11 cellular contexts compared by ENCODE assay signal in the genomic region with DNA sequence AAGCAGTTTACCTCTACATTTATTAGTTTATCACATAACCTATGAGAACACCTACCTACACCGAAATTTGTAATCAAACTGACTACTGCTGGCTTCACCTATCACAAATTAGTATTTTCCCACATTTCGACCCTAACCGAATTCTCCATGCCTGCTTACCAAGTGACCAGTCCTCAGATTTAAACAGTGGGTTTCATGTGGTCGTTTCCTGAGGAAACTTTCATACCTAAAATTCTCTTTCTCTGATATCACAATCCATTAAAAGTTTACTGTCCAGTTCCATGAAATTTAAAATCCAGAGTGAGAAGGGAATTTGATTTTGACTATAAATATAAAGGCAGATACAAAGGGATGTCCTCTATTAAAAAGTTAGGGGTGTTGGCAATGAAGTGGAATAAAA. TPM values are rescaled to one million over a fixed set of nuclear protein-coding genes. Genes with fewer than 3 reads are reported as not detected.
DNase-seq lines count a peak whose midpoint lies in the region; ATAC-seq and TF ChIP-seq lines count a peak whose summit lies in the region.
"Had no signal": no experiment of that assay in that cellular context is flagged by ENCODE, and none has a peak within 500 bp of the region (broad histone marks: within the 10 kb centered on the region; RNA-seq: fewer than 3 reads in every experiment).

No MANE protein-coding gene starts in this region.

- H3K36me3 ChIP-seq in GM23338 (ENCODE audit: insufficient read depth) (no peaks in the 10 kb centered on the region), iPS-20b (ENCODE audit: insufficient read depth, low read depth, low read length) (no peaks in the 10 kb centered on the region), skeletal muscle satellite cell (ENCODE audit: insufficient read depth, low read length) (peaks cover 3% of the 10 kb centered on the region)

- ATAC-seq in GM23338 (no peak), GM18907 (IDR thresholded peaks at IDR 0.05; ENCODE audit: unreplicated experiment) (no peak), GM18909 (IDR thresholded peaks at IDR 0.05; ENCODE audit: poor library complexity, unreplicated experiment) (no peak), GM19395 (IDR thresholded peaks at IDR 0.05; ENCODE audit: unreplicated experiment) (no peak)
- ATAC-seq: HCT116, SK-N-SH treated with all-trans-retinoic acid at 6 μM for 48 hours had no signal

- H3K27me3 ChIP-seq in GM23338 (ENCODE audit: insufficient read depth) (peaks cover 16% of the 10 kb centered on the region), iPS-20b (ENCODE audit: insufficient read depth, low read length) (peaks cover 17% of the 10 kb centered on the region; the same call in 1 of the 2 replicates), skeletal muscle satellite cell (ENCODE audit: control insufficient read depth, insufficient read depth, low read length) (no peaks in the 10 kb centered on the region)

- DNase-seq in GM23338 (ENCODE audit: low spot score), result no peak
- no peak for DNase-seq in T-helper 1 cell
- DNase-seq: NCI-H2171 treated with DMSO at 0.1 percent for 48 hours had no signal

- H3K9me3 Mint-ChIP-seq in GM23338, result no peaks in the 10 kb centered on the region
- H3K9me3 Mint-ChIP-seq in brain, result peaks cover 0 to 6% (median 0%) of the 10 kb centered on the region in 5 experiments

- peaks cover 8% of the 10 kb centered on the region for H3K27me3 Mint-ChIP-seq in GM23338 (ENCODE audit: insufficient read depth, low read depth, poor library complexity)
- H3K27me3 Mint-ChIP-seq in brain, result peaks cover 4% of the 10 kb centered on the region

- H3K9me2 ChIP-seq in GM23338 (ENCODE audit: insufficient read depth), result 0 out of 2 replicates have a peak, but pooled peaks cover 3% of the 10 kb centered on the region

- no peak overlapping the region for H2AFZ ChIP-seq in GM23338

- H3K4me1 ChIP-seq in GM23338 (ENCODE audit: insufficient read depth) (peaks cover 28% of the 10 kb centered on the region), iPS-20b (ENCODE audit: insufficient read depth, low read length) (peaks cover 10% of the 10 kb centered on the region), skeletal muscle satellite cell (ENCODE audit: control insufficient read depth, insufficient read depth, low read length) (peaks cover 44% of the 10 kb centered on the region)

- TF ChIP-seq CTCF in GM23338 (conservative IDR thresholded peaks at IDR 0.05; ENCODE audit: low read depth in 2 of 2) (no peak), brain (conservative IDR thresholded peaks at IDR 0.05) (no peak)

- H3F3A ChIP-seq in GM23338 (replicated peaks; ENCODE audit: low read depth), result peaks cover 6% of the 10 kb centered on the region; the same call in 1 of the 2 replicates

- H3K9ac ChIP-seq in iPS-20b (ENCODE audit: low read depth, low read length) (peak overlapping the region; percentile 82; the same call in 1 of the 2 replicates), skeletal muscle satellite cell (ENCODE audit: low read depth, low read length) (peak overlapping the region; percentile 87)

- H3K4me1 Mint-ChIP-seq in GM23338 (peaks cover 38% of the 10 kb centered on the region), brain (peaks cover 76% of the 10 kb centered on the region)

- H3K4me3 Mint-ChIP-seq in GM23338 (peak overlapping the region; percentile 48), brain (peak overlapping the region; percentile 93 to 98 (median 96))

- peaks cover 54% of the 10 kb centered on the region for H3K79me2 ChIP-seq in GM23338 (replicated peaks; ENCODE audit: insufficient read depth)

- H3K36me3 Mint-ChIP-seq in GM23338 (ENCODE audit: low read depth), result no peaks in the 10 kb centered on the region
- no peaks in the 10 kb centered on the region for H3K36me3 Mint-ChIP-seq in brain

- H3K4me2 ChIP-seq in GM23338 (peak overlapping the region; percentile 79), skeletal muscle satellite cell (ENCODE audit: low read length) (peak overlapping the region; percentile 92)

- H4K20me1 ChIP-seq in GM23338 (replicated peaks; ENCODE audit: insufficient read depth), result no peaks in the 10 kb centered on the region

- H3K27ac Mint-ChIP-seq in GM23338 (peak overlapping the region; percentile 11; the same call in 1 of the 2 replicates), brain (peak overlapping the region; percentile 3 to 98 (median 39))

- H3K9me3 ChIP-seq in iPS-20b (ENCODE audit: insufficient read depth, low read depth, low read length) (no peaks in the 10 kb centered on the region), skeletal muscle satellite cell (replicated peaks; ENCODE audit: low read length) (no peaks in the 10 kb centered on the region)

- H3K27ac ChIP-seq in GM23338 (ENCODE audit: low read depth), result no peak overlapping the region
- H3K27ac ChIP-seq in iPS-20b (ENCODE audit: low read length), result no peak overlapping the region

- H3K4me3 ChIP-seq in GM23338 (peak overlapping the region; percentile 57), iPS-20b (ENCODE audit: low read length) (peak overlapping the region; percentile 68; the same call in 1 of the 2 replicates), skeletal muscle satellite cell (ENCODE audit: low read length) (peak overlapping the region; percentile 94)

TF ChIP-seq in GM23338, 12 proteins besides CTCF, POLR2A, EP300 and RAD21 (continues in another document):
- no peak for TF ChIP-seq ZNF114 (CRISPR knock-in tag; IDR thresholded peaks at IDR 0.05)
- no peak for TF ChIP-seq NANOG (IDR thresholded peaks at IDR 0.05; ENCODE audit: borderline replicate concordance)
- TF ChIP-seq ZNF331 (CRISPR knock-in tag; IDR thresholded peaks at IDR 0.05; ENCODE audit: low read depth), result no peak
- no peak for TF ChIP-seq JUNB (IDR thresholded peaks at IDR 0.05; ENCODE audit: unreplicated experiment)
- TF ChIP-seq, protein P1, sequence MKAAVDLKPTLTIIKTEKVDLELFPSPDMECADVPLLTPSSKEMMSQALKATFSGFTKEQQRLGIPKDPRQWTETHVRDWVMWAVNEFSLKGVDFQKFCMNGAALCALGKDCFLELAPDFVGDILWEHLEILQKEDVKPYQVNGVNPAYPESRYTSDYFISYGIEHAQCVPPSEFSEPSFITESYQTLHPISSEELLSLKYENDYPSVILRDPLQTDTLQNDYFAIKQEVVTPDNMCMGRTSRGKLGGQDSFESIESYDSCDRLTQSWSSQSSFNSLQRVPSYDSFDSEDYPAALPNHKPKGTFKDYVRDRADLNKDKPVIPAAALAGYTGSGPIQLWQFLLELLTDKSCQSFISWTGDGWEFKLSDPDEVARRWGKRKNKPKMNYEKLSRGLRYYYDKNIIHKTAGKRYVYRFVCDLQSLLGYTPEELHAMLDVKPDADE (IDR thresholded peaks at IDR 0.05), result no peak
- no peak for TF ChIP-seq CREB1 (CRISPR knock-in tag; IDR thresholded peaks at IDR 0.05; ENCODE audit: low read depth)
- no peak for TF ChIP-seq EZH2 (IDR thresholded peaks at IDR 0.05; ENCODE audit: low read depth, unreplicated experiment)
- no peak for TF ChIP-seq REST (IDR thresholded peaks at IDR 0.05; ENCODE audit: unreplicated experiment)

RNA-seq across cellular contexts. Expression of gene PLOD2, which starts 1.9 kb away (rescaled TPM):
- 30.5 and 31.7 TPM in 2 replicates for total RNA-seq in GM23338 (2014; rRNA removed; shearing (Covaris generic))
- polyA plus RNA-seq in GM23338 (2016; fragmentation: Nextera tagmentation; extraction: Ambion mirVana) (19.3 and 26.7 TPM in 2 replicates), brain (ENCODE audit: insufficient read depth, low read depth, low replicate concordance) (1.7 TPM)
- total RNA-seq in skeletal muscle satellite cell (2012; rRNA removed), result 367 and 428 TPM in 2 replicates
